ENCODE assay signal across 8 cellular contexts in the genomic region with DNA sequence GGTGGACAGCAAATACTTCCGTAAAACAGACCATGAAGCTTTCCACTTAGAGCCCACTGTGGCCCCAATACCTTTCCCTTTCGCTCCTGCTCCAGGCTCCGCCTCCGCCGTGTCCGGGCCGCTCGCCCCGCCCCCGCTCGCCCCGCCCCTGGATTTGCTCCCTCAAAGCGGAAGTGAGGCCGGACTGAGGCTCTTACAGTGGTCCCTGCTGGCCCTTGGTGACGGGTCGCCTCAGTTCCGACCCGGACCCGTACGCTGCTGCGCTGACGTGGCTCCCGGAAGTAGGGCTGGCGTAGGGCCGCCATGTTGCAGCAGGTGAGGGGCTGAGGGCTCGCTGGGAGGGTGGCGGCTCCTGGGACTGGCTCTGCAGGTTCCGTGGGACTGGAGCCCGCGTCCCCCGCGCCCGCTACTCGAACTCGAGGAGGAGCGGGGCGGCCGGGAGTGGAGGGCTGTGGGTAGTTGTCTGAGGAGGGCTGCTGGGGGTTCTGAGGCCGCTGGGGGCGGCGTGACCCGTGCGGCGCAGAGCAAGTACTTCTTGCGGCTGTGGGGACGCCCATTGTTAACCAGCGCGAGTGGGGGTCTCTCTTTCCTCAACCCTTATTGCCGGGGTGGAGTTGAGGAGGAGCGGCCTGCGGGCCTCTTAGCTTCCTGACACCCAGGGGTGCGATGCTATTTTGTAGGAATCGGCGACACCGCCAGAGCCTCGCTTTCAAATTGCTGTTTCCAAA. TPM values are rescaled to one million over a fixed set of nuclear protein-coding genes. Genes with fewer than 3 reads are reported as not detected.
DNase-seq lines count a peak whose midpoint lies in the region; ATAC-seq, FAIRE-seq and TF ChIP-seq lines count a peak whose summit lies in the region.
"Not testable (repeated sequence)": the region's sequence is repeated elsewhere in the genome, so short reads cannot be mapped to it uniquely, and the experiment has no call there.

A gene (plus strand): TSS at position 193 of the 728 bp plus-strand sequence. CDS start 111 bp downstream, at position 304.

- POLR2A ChIA-PET in RWPE1 (lab: Yijun Ruan, JAX; ENCODE audit: low non-redundant PET) = not testable (repeated sequence)

- peak within 1 kb of the TSS; percentile 42; the same call in 1 of the 2 replicates for H3K27ac ChIP-seq in RWPE1

- peaks cover 17% of the 10 kb centered on the region for H3K36me3 Mint-ChIP-seq in activated T-helper 17 cell treated with anti-CD3 and anti-CD28 coated beads, Interleukin-2, amount 50 U/mL, for 72 hours (ENCODE audit: low read depth)
- H3K36me3 Mint-ChIP-seq in natural killer cell = not testable (repeated sequence)

- intact Hi-C loops in natural killer cell (cut with micrococcal nuclease) = not testable (repeated sequence)

- peaks cover 16% of the 10 kb centered on the region for H3K4me1 Mint-ChIP-seq in activated T-helper 17 cell treated with anti-CD3 and anti-CD28 coated beads, Interleukin-2, amount 50 U/mL, for 72 hours
- peaks cover 16 to 25% of the 10 kb centered on the region in 2 donors for H3K4me1 Mint-ChIP-seq in natural killer cell

- H3K27ac Mint-ChIP-seq in activated T-helper 17 cell treated with anti-CD3 and anti-CD28 coated beads, Interleukin-2, amount 50 U/mL, for 72 hours = peak within 1 kb of the TSS; percentile 89
- peak within 1 kb of the TSS; percentile 95 to 99 for H3K27ac Mint-ChIP-seq in natural killer cell

- not testable (repeated sequence) for TF ChIP-seq CTCF in RWPE1 (conservative IDR thresholded peaks at IDR 0.05; ENCODE audit: low read depth); natural killer cell (IDR thresholded peaks at IDR 0.05)

- H3K27me3 Mint-ChIP-seq in activated T-helper 17 cell treated with anti-CD3 and anti-CD28 coated beads, Interleukin-2, amount 50 U/mL, for 72 hours; natural killer cell (ENCODE audit: low read depth in 2 of 2): not testable (repeated sequence)

- H3K9me3 Mint-ChIP-seq in activated T-helper 17 cell treated with anti-CD3 and anti-CD28 coated beads, Interleukin-2, amount 50 U/mL, for 72 hours; natural killer cell: not testable (repeated sequence)

- FAIRE-seq in H54 (lab: Jason Lieb, UNC) = not testable (repeated sequence)

- CTCF ChIA-PET in RWPE1 (lab: Yijun Ruan, JAX) = not testable (repeated sequence)

- peak; percentile 99 for ATAC-seq in activated T-helper 17 cell treated with anti-CD3 and anti-CD28 coated beads, Interleukin-2, amount 50 U/mL, for 72 hours (replicated peaks)
- peak; percentile 94 to 99 (median 95) for ATAC-seq in natural killer cell

- peak; percentile 65 for TF ChIP-seq POLR2A in H54 (IDR thresholded peaks at IDR 0.05; ENCODE audit: low read depth, low read length)

- DNase-seq in ELF-1 (ENCODE audit: low read depth, low spot score) = peak; percentile 97
- DNase-seq in H54 (ENCODE audit: insufficient read length, low spot score) = peak; percentile 37
- DNase-seq in LoVo (ENCODE audit: low spot score) = peak; percentile 93
- peak; percentile 60 for DNase-seq in RWPE1 (ENCODE audit: low spot score)
- peak; percentile 86 for DNase-seq in fibroblast of peridontal ligament (ENCODE audit: extremely low read depth)
- peak; percentile 90 for DNase-seq in natural killer cell
- DNase-seq in stimulated activated naive CD4-positive, alpha-beta T cell (lab: John Stamatoyannopoulos, UW) = peak; percentile 72 to 93 (median 87)

- H3K4me3 Mint-ChIP-seq in activated T-helper 17 cell treated with anti-CD3 and anti-CD28 coated beads, Interleukin-2, amount 50 U/mL, for 72 hours = peak within 1 kb of the TSS; percentile 84
- H3K4me3 Mint-ChIP-seq in natural killer cell = peak within 1 kb of the TSS; percentile 98

RNA-seq across cellular contexts. Expression of the gene that starts here (rescaled TPM):
- 10 to 100 TPM; 30.0 to 30.8 TPM for total RNA-seq in activated T-helper 17 cell treated with anti-CD3 and anti-CD28 coated beads, Interleukin-2, amount 50 U/mL, for 72 hours
- total RNA-seq in natural killer cell = 10 to 100 TPM; 19.0 to 32.6 (median 22.7) TPM

Comparison
In these comparisons a context has a peak if more than half of its experiments do, and no peak if none do; other contexts are left out.
1. Peak in every context shown above with its lines: DNase-seq, ATAC-seq and H3K27ac ChIP-seq.
2. DNase-seq: peak in every context shown above with its lines; median percentile 97 in ELF-1; 93 in LoVo; 90 in natural killer cell; 87 in stimulated activated naive CD4-positive, alpha-beta T cell; 86 in fibroblast of peridontal ligament; 60 in RWPE1; 37 in H54.